Comparison of ENCODE assay signal across 1 cellular context in genomic region chr3:57164606-57165573, GRCh38.
A peak's percentile ranks its signal among the peaks of the same experiment; 100 is the strongest.
TF ChIP-seq lines count a peak whose summit lies in the region.

Gene IL17RD (minus strand): TSS chr3:57165353. CDS start chr3:57165286, 67 bp downstream.

TF ChIP-seq in WTC11, 78 proteins besides CTCF, POLR2A, EP300 and RAD21 (continued from another document):
- TF ChIP-seq, protein P1, sequence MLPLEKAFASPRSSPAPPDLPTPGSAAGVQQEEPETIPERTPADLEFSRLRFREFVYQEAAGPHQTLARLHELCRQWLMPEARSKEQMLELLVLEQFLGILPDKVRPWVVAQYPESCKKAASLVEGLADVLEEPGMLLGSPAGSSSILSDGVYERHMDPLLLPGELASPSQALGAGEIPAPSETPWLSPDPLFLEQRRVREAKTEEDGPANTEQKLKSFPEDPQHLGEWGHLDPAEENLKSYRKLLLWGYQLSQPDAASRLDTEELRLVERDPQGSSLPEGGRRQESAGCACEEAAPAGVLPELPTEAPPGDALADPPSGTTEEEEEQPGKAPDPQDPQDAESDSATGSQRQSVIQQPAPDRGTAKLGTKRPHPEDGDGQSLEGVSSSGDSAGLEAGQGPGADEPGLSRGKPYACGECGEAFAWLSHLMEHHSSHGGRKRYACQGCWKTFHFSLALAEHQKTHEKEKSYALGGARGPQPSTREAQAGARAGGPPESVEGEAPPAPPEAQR (CRISPR knock-in tag; IDR thresholded peaks at IDR 0.05), result no peak
- peak; percentile 69; the same call in 1 of the 2 replicates for TF ChIP-seq NR3C1 (CRISPR knock-in tag; conservative IDR thresholded peaks at IDR 0.05; ENCODE audit: low read depth)
- no peak for TF ChIP-seq FOXJ3 (CRISPR knock-in tag; IDR thresholded peaks at IDR 0.05; ENCODE audit: borderline replicate concordance)
- TF ChIP-seq, protein P2, sequence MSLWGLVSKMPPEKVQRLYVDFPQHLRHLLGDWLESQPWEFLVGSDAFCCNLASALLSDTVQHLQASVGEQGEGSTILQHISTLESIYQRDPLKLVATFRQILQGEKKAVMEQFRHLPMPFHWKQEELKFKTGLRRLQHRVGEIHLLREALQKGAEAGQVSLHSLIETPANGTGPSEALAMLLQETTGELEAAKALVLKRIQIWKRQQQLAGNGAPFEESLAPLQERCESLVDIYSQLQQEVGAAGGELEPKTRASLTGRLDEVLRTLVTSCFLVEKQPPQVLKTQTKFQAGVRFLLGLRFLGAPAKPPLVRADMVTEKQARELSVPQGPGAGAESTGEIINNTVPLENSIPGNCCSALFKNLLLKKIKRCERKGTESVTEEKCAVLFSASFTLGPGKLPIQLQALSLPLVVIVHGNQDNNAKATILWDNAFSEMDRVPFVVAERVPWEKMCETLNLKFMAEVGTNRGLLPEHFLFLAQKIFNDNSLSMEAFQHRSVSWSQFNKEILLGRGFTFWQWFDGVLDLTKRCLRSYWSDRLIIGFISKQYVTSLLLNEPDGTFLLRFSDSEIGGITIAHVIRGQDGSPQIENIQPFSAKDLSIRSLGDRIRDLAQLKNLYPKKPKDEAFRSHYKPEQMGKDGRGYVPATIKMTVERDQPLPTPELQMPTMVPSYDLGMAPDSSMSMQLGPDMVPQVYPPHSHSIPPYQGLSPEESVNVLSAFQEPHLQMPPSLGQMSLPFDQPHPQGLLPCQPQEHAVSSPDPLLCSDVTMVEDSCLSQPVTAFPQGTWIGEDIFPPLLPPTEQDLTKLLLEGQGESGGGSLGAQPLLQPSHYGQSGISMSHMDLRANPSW (CRISPR knock-in tag; conservative IDR thresholded peaks at IDR 0.05; ENCODE audit: low read depth), result no peak
- TF ChIP-seq, protein P3, sequence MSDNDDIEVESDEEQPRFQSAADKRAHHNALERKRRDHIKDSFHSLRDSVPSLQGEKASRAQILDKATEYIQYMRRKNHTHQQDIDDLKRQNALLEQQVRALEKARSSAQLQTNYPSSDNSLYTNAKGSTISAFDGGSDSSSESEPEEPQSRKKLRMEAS (CRISPR knock-in tag; IDR thresholded peaks at IDR 0.05), result 0 out of 2 replicates have a peak, but pooled peaks have one; percentile 42
- peak; percentile 64 for TF ChIP-seq ZNF416 (CRISPR knock-in tag; IDR thresholded peaks at IDR 0.05)
- no peak for TF ChIP-seq ZBTB43 (CRISPR knock-in tag; IDR thresholded peaks at IDR 0.05)
- 0 out of 2 replicates have a peak, but pooled peaks have one; percentile 25 for TF ChIP-seq SMAD4 (CRISPR knock-in tag; IDR thresholded peaks at IDR 0.05)
- no peak for TF ChIP-seq ZNF425 (CRISPR knock-in tag; conservative IDR thresholded peaks at IDR 0.05)
- no peak for TF ChIP-seq ELF4 (CRISPR knock-in tag; IDR thresholded peaks at IDR 0.05; ENCODE audit: low read depth)
- TF ChIP-seq NR1H2 (CRISPR knock-in tag; IDR thresholded peaks at IDR 0.05), result no peak
- TF ChIP-seq, protein P4, sequence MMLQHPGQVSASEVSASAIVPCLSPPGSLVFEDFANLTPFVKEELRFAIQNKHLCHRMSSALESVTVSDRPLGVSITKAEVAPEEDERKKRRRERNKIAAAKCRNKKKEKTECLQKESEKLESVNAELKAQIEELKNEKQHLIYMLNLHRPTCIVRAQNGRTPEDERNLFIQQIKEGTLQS (CRISPR knock-in tag; conservative IDR thresholded peaks at IDR 0.05), result no peak
- TF ChIP-seq E2F1 (CRISPR knock-in tag; IDR thresholded peaks at IDR 0.05), result no peak
- no peak for TF ChIP-seq ESRRA (CRISPR knock-in tag; IDR thresholded peaks at IDR 0.05; ENCODE audit: borderline replicate concordance)
- 0 out of 2 replicates have a peak, but pooled peaks have one; percentile 22 for TF ChIP-seq CREB1 (CRISPR knock-in tag; IDR thresholded peaks at IDR 0.05)
- TF ChIP-seq, protein P5, sequence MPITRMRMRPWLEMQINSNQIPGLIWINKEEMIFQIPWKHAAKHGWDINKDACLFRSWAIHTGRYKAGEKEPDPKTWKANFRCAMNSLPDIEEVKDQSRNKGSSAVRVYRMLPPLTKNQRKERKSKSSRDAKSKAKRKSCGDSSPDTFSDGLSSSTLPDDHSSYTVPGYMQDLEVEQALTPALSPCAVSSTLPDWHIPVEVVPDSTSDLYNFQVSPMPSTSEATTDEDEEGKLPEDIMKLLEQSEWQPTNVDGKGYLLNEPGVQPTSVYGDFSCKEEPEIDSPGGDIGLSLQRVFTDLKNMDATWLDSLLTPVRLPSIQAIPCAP (CRISPR knock-in tag; IDR thresholded peaks at IDR 0.05), result no peak
- TF ChIP-seq FOXP1 (CRISPR knock-in tag; IDR thresholded peaks at IDR 0.05; ENCODE audit: borderline replicate concordance), result peak; percentile 77; the same call in 1 of the 2 replicates
- peak; percentile 39; the same call in 1 of the 2 replicates for TF ChIP-seq RELA (CRISPR knock-in tag; IDR thresholded peaks at IDR 0.05; ENCODE audit: borderline replicate concordance)
- TF ChIP-seq EMX1 (CRISPR knock-in tag; IDR thresholded peaks at IDR 0.05), result no peak
- TF ChIP-seq SP1 (CRISPR knock-in tag; conservative IDR thresholded peaks at IDR 0.05), result peak; percentile 78
- TF ChIP-seq TP53 (CRISPR knock-in tag; IDR thresholded peaks at IDR 0.05), result peak; percentile 89; the same call in 1 of the 2 replicates
- TF ChIP-seq, protein P6, sequence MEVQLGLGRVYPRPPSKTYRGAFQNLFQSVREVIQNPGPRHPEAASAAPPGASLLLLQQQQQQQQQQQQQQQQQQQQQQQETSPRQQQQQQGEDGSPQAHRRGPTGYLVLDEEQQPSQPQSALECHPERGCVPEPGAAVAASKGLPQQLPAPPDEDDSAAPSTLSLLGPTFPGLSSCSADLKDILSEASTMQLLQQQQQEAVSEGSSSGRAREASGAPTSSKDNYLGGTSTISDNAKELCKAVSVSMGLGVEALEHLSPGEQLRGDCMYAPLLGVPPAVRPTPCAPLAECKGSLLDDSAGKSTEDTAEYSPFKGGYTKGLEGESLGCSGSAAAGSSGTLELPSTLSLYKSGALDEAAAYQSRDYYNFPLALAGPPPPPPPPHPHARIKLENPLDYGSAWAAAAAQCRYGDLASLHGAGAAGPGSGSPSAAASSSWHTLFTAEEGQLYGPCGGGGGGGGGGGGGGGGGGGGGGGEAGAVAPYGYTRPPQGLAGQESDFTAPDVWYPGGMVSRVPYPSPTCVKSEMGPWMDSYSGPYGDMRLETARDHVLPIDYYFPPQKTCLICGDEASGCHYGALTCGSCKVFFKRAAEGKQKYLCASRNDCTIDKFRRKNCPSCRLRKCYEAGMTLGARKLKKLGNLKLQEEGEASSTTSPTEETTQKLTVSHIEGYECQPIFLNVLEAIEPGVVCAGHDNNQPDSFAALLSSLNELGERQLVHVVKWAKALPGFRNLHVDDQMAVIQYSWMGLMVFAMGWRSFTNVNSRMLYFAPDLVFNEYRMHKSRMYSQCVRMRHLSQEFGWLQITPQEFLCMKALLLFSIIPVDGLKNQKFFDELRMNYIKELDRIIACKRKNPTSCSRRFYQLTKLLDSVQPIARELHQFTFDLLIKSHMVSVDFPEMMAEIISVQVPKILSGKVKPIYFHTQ (CRISPR knock-in tag; IDR thresholded peaks at IDR 0.05), result no peak
- TF ChIP-seq, protein P7, sequence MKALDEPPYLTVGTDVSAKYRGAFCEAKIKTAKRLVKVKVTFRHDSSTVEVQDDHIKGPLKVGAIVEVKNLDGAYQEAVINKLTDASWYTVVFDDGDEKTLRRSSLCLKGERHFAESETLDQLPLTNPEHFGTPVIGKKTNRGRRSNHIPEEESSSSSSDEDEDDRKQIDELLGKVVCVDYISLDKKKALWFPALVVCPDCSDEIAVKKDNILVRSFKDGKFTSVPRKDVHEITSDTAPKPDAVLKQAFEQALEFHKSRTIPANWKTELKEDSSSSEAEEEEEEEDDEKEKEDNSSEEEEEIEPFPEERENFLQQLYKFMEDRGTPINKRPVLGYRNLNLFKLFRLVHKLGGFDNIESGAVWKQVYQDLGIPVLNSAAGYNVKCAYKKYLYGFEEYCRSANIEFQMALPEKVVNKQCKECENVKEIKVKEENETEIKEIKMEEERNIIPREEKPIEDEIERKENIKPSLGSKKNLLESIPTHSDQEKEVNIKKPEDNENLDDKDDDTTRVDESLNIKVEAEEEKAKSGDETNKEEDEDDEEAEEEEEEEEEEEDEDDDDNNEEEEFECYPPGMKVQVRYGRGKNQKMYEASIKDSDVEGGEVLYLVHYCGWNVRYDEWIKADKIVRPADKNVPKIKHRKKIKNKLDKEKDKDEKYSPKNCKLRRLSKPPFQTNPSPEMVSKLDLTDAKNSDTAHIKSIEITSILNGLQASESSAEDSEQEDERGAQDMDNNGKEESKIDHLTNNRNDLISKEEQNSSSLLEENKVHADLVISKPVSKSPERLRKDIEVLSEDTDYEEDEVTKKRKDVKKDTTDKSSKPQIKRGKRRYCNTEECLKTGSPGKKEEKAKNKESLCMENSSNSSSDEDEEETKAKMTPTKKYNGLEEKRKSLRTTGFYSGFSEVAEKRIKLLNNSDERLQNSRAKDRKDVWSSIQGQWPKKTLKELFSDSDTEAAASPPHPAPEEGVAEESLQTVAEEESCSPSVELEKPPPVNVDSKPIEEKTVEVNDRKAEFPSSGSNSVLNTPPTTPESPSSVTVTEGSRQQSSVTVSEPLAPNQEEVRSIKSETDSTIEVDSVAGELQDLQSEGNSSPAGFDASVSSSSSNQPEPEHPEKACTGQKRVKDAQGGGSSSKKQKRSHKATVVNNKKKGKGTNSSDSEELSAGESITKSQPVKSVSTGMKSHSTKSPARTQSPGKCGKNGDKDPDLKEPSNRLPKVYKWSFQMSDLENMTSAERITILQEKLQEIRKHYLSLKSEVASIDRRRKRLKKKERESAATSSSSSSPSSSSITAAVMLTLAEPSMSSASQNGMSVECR (CRISPR knock-in tag; IDR thresholded peaks at IDR 0.05; ENCODE audit: borderline replicate concordance), result no peak; the same call in 1 of the 2 replicates
- TF ChIP-seq KAT7 (CRISPR knock-in tag; IDR thresholded peaks at IDR 0.05; ENCODE audit: borderline replicate concordance), result no peak; the same call in 1 of the 2 replicates
- TF ChIP-seq TCF7 (CRISPR knock-in tag; IDR thresholded peaks at IDR 0.05; ENCODE audit: low read depth), result no peak
- TF ChIP-seq ATF2 (CRISPR knock-in tag; IDR thresholded peaks at IDR 0.05; ENCODE audit: borderline replicate concordance, low read depth), result no peak
- 0 out of 2 replicates have a peak, but pooled peaks have one; percentile 54 for TF ChIP-seq ZNF219 (CRISPR knock-in tag; IDR thresholded peaks at IDR 0.05; ENCODE audit: borderline replicate concordance)
- TF ChIP-seq SMAD3 (CRISPR knock-in tag; IDR thresholded peaks at IDR 0.05; ENCODE audit: borderline replicate concordance), result peak; percentile 16; the same call in 1 of the 2 replicates
- TF ChIP-seq GTF2I (CRISPR knock-in tag; conservative IDR thresholded peaks at IDR 0.05), result no peak
TF ChIP-seq in WTC11: peak in this region for 17.
